In the genomic region with DNA sequence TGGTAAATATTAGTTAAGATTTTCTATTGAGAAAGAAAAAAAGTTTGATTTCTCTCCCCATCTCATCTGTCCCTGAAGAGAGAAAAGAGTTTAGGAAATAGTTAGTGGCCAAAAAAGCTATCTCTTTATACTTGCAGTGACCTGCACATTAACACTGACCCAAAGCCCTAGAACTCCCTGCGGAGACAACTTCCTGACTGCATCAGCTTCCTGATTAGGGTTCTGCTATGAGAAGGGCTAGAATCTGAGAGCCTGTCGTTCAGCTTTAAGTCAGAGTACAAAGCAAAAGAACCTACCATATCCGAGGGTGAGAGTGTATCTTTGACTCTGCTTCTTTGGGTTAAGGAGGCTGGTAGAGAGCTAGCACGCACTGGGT, we compare ENCODE assay signal across 11 cellular contexts. TPM values are rescaled to one million over a fixed set of nuclear protein-coding genes. Genes with fewer than 3 reads are reported as not detected.
DNase-seq lines count a peak whose midpoint lies in the region; ATAC-seq and TF ChIP-seq lines count a peak whose summit lies in the region.
"Had no signal": no experiment of that assay in that cellular context is flagged by ENCODE, and none has a peak within 500 bp of the region (broad histone marks: within the 10 kb centered on the region; RNA-seq: fewer than 3 reads in every experiment).

No MANE protein-coding gene starts in this region.

- peak; percentile 62 for DNase-seq in OCI-M1 (lab: John Stamatoyannopoulos, UW)
- DNase-seq in lower lobe of right lung = no peak
- DNase-seq in tibial nerve (ENCODE audit: low spot score in 2 of 2) = no peak
- no peak for DNase-seq in mesenteric fat pad (ENCODE audit: low spot score)
- no peak for DNase-seq in nucleus accumbens (lab: John Stamatoyannopoulos, UW)
- no peak for DNase-seq in T-helper 2 cell treated with Interferon-gamma antibody and Interleukin-4, amounts not matched to agents 5 μg/mL and 100 μg/mL, for 36 hours (ENCODE audit: low spot score)
- DNase-seq: activated T-cell treated with anti-CD3 and anti-CD28 coated beads, Interleukin-2, amount 50 U/mL, for 4 hours; stimulated activated CD4-positive, alpha-beta T cell treated with anti-CD3 and anti-CD28 coated beads, Interleukin-15, amount 100 ng/mL, for 24 hours had no signal

- intact Hi-C loops in dendritic cell treated with granulocyte-macrophage colony-stimulating factor and Interleukin-4, amounts not matched to agents 40 ng/mL and 50 ng/mL, for 4 days (cut with micrococcal nuclease) = no loop called here
- intact Hi-C loops in lower lobe of right lung (cut with DNase I) = no loop called here

- peaks cover 92% of the 10 kb centered on the region for H3K36me3 Mint-ChIP-seq in dendritic cell treated with granulocyte-macrophage colony-stimulating factor and Interleukin-4, amounts not matched to agents 40 ng/mL and 50 ng/mL, for 4 days (ENCODE audit: low read depth)
- H3K36me3 Mint-ChIP-seq in T-helper 2 cell treated with Interferon-gamma antibody and Interleukin-4, amounts not matched to agents 5 μg/mL and 100 μg/mL, for 36 hours (ENCODE audit: low read depth) = peaks cover 8% of the 10 kb centered on the region

- H3K27me3 ChIP-seq in lower lobe of right lung (ENCODE audit: low read depth) (no peaks in the 10 kb centered on the region), tibial nerve (no peaks in the 10 kb centered on the region)

- H3K4me3 Mint-ChIP-seq in dendritic cell treated with granulocyte-macrophage colony-stimulating factor and Interleukin-4, amounts not matched to agents 40 ng/mL and 50 ng/mL, for 4 days = peak overlapping the region; percentile 39
- no peak overlapping the region for H3K4me3 Mint-ChIP-seq in T-helper 2 cell treated with Interferon-gamma antibody and Interleukin-4, amounts not matched to agents 5 μg/mL and 100 μg/mL, for 36 hours
- H3K4me3 Mint-ChIP-seq: activated T-cell treated with anti-CD3 and anti-CD28 coated beads, Interleukin-2, amount 50 U/mL, for 4 hours had no signal

- H3K4me1 ChIP-seq in lower lobe of right lung = peaks cover 44% of the 10 kb centered on the region
- H3K4me1 ChIP-seq in tibial nerve = peaks cover 5 to 60% (median 32%) of the 10 kb centered on the region in 4 donors

- WGBS in tibial nerve, 2 donors = 3 to 11% methylated on average over 4 of the region's 4 CpGs

- no peaks in the 10 kb centered on the region for H3K9me3 ChIP-seq in lower lobe of right lung
- H3K9me3 ChIP-seq in tibial nerve = no peaks in the 10 kb centered on the region

- TF ChIP-seq EP300 in tibial nerve (IDR thresholded peaks at IDR 0.05) = no peak

- peak overlapping the region; percentile 76 for H3K27ac ChIP-seq in lower lobe of right lung
- peak overlapping the region; percentile 40 to 88 (median 62) for H3K27ac ChIP-seq in tibial nerve

- TF ChIP-seq CTCF in lower lobe of right lung (IDR thresholded peaks at IDR 0.05) = no peak
- no peak for TF ChIP-seq CTCF in tibial nerve (IDR thresholded peaks at IDR 0.05)

- no peaks in the 10 kb centered on the region for H3K27me3 Mint-ChIP-seq in dendritic cell treated with granulocyte-macrophage colony-stimulating factor and Interleukin-4, amounts not matched to agents 40 ng/mL and 50 ng/mL, for 4 days
- no peaks in the 10 kb centered on the region for H3K27me3 Mint-ChIP-seq in T-helper 2 cell treated with Interferon-gamma antibody and Interleukin-4, amounts not matched to agents 5 μg/mL and 100 μg/mL, for 36 hours (ENCODE audit: low read depth)

- peaks cover 35% of the 10 kb centered on the region for H3K4me1 Mint-ChIP-seq in dendritic cell treated with granulocyte-macrophage colony-stimulating factor and Interleukin-4, amounts not matched to agents 40 ng/mL and 50 ng/mL, for 4 days (ENCODE audit: low read depth)
- no peaks in the 10 kb centered on the region for H3K4me1 Mint-ChIP-seq in T-helper 2 cell treated with Interferon-gamma antibody and Interleukin-4, amounts not matched to agents 5 μg/mL and 100 μg/mL, for 36 hours (ENCODE audit: low read depth)

- H3K4me3 ChIP-seq in lower lobe of right lung = peak overlapping the region; percentile 27
- H3K4me3 ChIP-seq in tibial nerve = peak overlapping the region in 1 of 4 donors; percentile 27

- TF ChIP-seq POLR2A in tibial nerve (IDR thresholded peaks at IDR 0.05) = no peak

- H3K36me3 ChIP-seq in lower lobe of right lung = peaks cover 49% of the 10 kb centered on the region
- H3K36me3 ChIP-seq in tibial nerve = peaks cover 0 to 50% (median 0%) of the 10 kb centered on the region in 3 donors

- peak overlapping the region; percentile 73 for H3K27ac Mint-ChIP-seq in dendritic cell treated with granulocyte-macrophage colony-stimulating factor and Interleukin-4, amounts not matched to agents 40 ng/mL and 50 ng/mL, for 4 days
- no peak overlapping the region for H3K27ac Mint-ChIP-seq in T-helper 2 cell treated with Interferon-gamma antibody and Interleukin-4, amounts not matched to agents 5 μg/mL and 100 μg/mL, for 36 hours

- ATAC-seq in lower lobe of right lung (peak; percentile 56 to 57), HG03457 (IDR thresholded peaks at IDR 0.05; ENCODE audit: unreplicated experiment) (no peak)
- ATAC-seq: activated T-cell treated with anti-CD3 and anti-CD28 coated beads, Interleukin-2, amount 50 U/mL, for 4 hours had no signal

- no peaks in the 10 kb centered on the region for H3K9me3 Mint-ChIP-seq in dendritic cell treated with granulocyte-macrophage colony-stimulating factor and Interleukin-4, amounts not matched to agents 40 ng/mL and 50 ng/mL, for 4 days
- H3K9me3 Mint-ChIP-seq in T-helper 2 cell treated with Interferon-gamma antibody and Interleukin-4, amounts not matched to agents 5 μg/mL and 100 μg/mL, for 36 hours = no peaks in the 10 kb centered on the region
- H3K9me3 Mint-ChIP-seq: activated T-cell treated with anti-CD3 and anti-CD28 coated beads, Interleukin-2, amount 50 U/mL, for 4 hours; HFFc6 had no signal

RNA-seq across cellular contexts. Expression of a gene that starts 24.7 kb away (rescaled TPM):
- 25.9 TPM for total RNA-seq in lower lobe of right lung
- 10 to 100 TPM in 3 of 4 donors, 1 to 10 TPM in 1; 7.5 to 40.2 (median 25.2) TPM for total RNA-seq in tibial nerve
- total RNA-seq in mesenteric fat pad = 11.3 TPM

RNA-seq across cellular contexts. Expression of a gene that starts 53.0 kb away (rescaled TPM):
- total RNA-seq in lower lobe of right lung (58.5 TPM), tibial nerve (100 to 1,000 TPM in 1 of 4 donors, 10 to 100 TPM in 3; 62.8 to 107 (median 71.7) TPM), mesenteric fat pad (48.8 TPM)
